10 cellular contexts compared by ENCODE assay signal in the genomic region with DNA sequence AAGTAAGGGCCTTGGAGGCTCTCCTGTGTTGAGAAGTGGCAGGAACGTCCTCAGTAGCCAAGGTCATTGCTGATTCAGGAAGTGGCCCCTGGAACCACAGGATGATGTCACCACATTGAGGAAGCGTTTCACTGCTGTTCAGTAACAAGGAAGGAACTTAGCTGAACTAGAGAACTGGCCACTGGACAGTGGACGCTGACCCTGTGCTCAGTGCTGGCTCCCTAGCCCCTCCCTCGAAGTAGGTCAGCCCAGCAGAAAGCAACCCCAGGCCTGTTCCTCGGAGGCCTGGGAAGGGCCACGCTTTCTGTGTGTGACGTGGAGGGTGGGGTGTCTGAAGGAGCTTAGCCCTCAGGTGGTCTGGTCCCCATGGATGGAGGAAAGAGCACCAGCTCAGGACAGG. TPM values are rescaled to one million over a fixed set of nuclear protein-coding genes. Genes with fewer than 3 reads are reported as not detected.
DNase-seq lines count a peak whose midpoint lies in the region; ATAC-seq and TF ChIP-seq lines count a peak whose summit lies in the region.
"Had no signal": no experiment of that assay in that cellular context is flagged by ENCODE, and none has a peak within 500 bp of the region (broad histone marks: within the 10 kb centered on the region; RNA-seq: fewer than 3 reads in every experiment).

No MANE protein-coding gene starts in this region.

- peak overlapping the region; percentile 40 for H3K27ac Mint-ChIP-seq in activated CD4-positive, alpha-beta memory T cell treated with anti-CD3 and anti-CD28 coated beads, Interleukin-2, amount 10 ng/mL, durations not matched to agents 7 days and 5 days
- H3K27ac Mint-ChIP-seq in activated CD4-positive, alpha-beta memory T cell treated with anti-CD3 and anti-CD28 coated beads for 36 hours: no peak overlapping the region
- H3K27ac Mint-ChIP-seq in activated naive CD8-positive, alpha-beta T cell treated with anti-CD3 and anti-CD28 coated beads, Interleukin-2, amount 50 U/mL, for 24 hours: no peak overlapping the region

- peaks cover 75% of the 10 kb centered on the region for H3K4me1 ChIP-seq in vagina

- CTCF ChIA-PET in activated CD4-positive, alpha-beta memory T cell treated with anti-CD3 and anti-CD28 coated beads, Interleukin-2, amount 10 ng/mL, durations not matched to agents 7 days and 5 days (lab: Charles Lee): no interaction called here
- CTCF ChIA-PET in activated CD4-positive, alpha-beta memory T cell treated with anti-CD3 and anti-CD28 coated beads for 36 hours (lab: Charles Lee): no interaction called here

- no peaks in the 10 kb centered on the region for H3K9me3 ChIP-seq in vagina

- no peak overlapping the region for H3K4me3 ChIP-seq in vagina
- H3K4me3 ChIP-seq: skin epidermis had no signal

- intact Hi-C loops in activated CD4-positive, alpha-beta memory T cell treated with anti-CD3 and anti-CD28 coated beads for 36 hours (cut with micrococcal nuclease): no loop called here
- intact Hi-C loops in vagina (cut with DNase I): no loop called here

- H3K27me3 ChIP-seq in layer of hippocampus (ENCODE audit: control insufficient read depth, insufficient read depth, low read length): no peaks in the 10 kb centered on the region
- H3K27me3 ChIP-seq in vagina: no peaks in the 10 kb centered on the region

- TF ChIP-seq POLR2A in vagina (IDR thresholded peaks at IDR 0.05): no peak

- DNase-seq in activated CD4-positive, alpha-beta memory T cell treated with anti-CD3 and anti-CD28 coated beads, Interleukin-2, amount 10 ng/mL, durations not matched to agents 7 days and 5 days: peak; percentile 32
- DNase-seq in activated CD4-positive, alpha-beta memory T cell treated with anti-CD3 and anti-CD28 coated beads for 36 hours: no peak
- DNase-seq in astrocyte of the hippocampus (ENCODE audit: low read depth, low spot score) (peak; percentile 60), vagina (ENCODE audit: extremely low spot score in 2 of 2) (no peak), DMS114 treated with DMSO at 0.1 percent for 48 hours (lab: John Stamatoyannopoulos, UW; ENCODE audit: unreplicated experiment) (no peak)
- no peak for DNase-seq in activated naive CD8-positive, alpha-beta T cell treated with anti-CD3 and anti-CD28 coated beads, Interleukin-2, amount 50 U/mL, for 24 hours
- DNase-seq: 8988T had no signal

- H3K4me3 Mint-ChIP-seq in activated CD4-positive, alpha-beta memory T cell treated with anti-CD3 and anti-CD28 coated beads, Interleukin-2, amount 10 ng/mL, durations not matched to agents 7 days and 5 days: no peak overlapping the region
- H3K4me3 Mint-ChIP-seq in activated CD4-positive, alpha-beta memory T cell treated with anti-CD3 and anti-CD28 coated beads for 36 hours: no peak overlapping the region
- no peak overlapping the region for H3K4me3 Mint-ChIP-seq in activated naive CD8-positive, alpha-beta T cell treated with anti-CD3 and anti-CD28 coated beads, Interleukin-2, amount 50 U/mL, for 24 hours

- H3K9me3 Mint-ChIP-seq in activated CD4-positive, alpha-beta memory T cell treated with anti-CD3 and anti-CD28 coated beads, Interleukin-2, amount 10 ng/mL, durations not matched to agents 7 days and 5 days: no peaks in the 10 kb centered on the region
- H3K9me3 Mint-ChIP-seq in activated CD4-positive, alpha-beta memory T cell treated with anti-CD3 and anti-CD28 coated beads for 36 hours: no peaks in the 10 kb centered on the region
- H3K9me3 Mint-ChIP-seq in activated naive CD8-positive, alpha-beta T cell treated with anti-CD3 and anti-CD28 coated beads, Interleukin-2, amount 50 U/mL, for 24 hours: no peaks in the 10 kb centered on the region

- TF ChIP-seq CTCF in vagina (IDR thresholded peaks at IDR 0.05): no peak

- H3K27me3 Mint-ChIP-seq in activated CD4-positive, alpha-beta memory T cell treated with anti-CD3 and anti-CD28 coated beads, Interleukin-2, amount 10 ng/mL, durations not matched to agents 7 days and 5 days: peaks cover 9% of the 10 kb centered on the region
- peaks cover 28% of the 10 kb centered on the region for H3K27me3 Mint-ChIP-seq in activated CD4-positive, alpha-beta memory T cell treated with anti-CD3 and anti-CD28 coated beads for 36 hours
- peaks cover 32% of the 10 kb centered on the region for H3K27me3 Mint-ChIP-seq in activated naive CD8-positive, alpha-beta T cell treated with anti-CD3 and anti-CD28 coated beads, Interleukin-2, amount 50 U/mL, for 24 hours

- peaks cover 41% of the 10 kb centered on the region for H3K4me1 Mint-ChIP-seq in activated CD4-positive, alpha-beta memory T cell treated with anti-CD3 and anti-CD28 coated beads, Interleukin-2, amount 10 ng/mL, durations not matched to agents 7 days and 5 days
- H3K4me1 Mint-ChIP-seq in activated CD4-positive, alpha-beta memory T cell treated with anti-CD3 and anti-CD28 coated beads for 36 hours (ENCODE audit: low read depth): peaks cover 28% of the 10 kb centered on the region
- peaks cover 37% of the 10 kb centered on the region for H3K4me1 Mint-ChIP-seq in activated naive CD8-positive, alpha-beta T cell treated with anti-CD3 and anti-CD28 coated beads, Interleukin-2, amount 50 U/mL, for 24 hours

- ATAC-seq in HG03442 (IDR thresholded peaks at IDR 0.05; ENCODE audit: unreplicated experiment): no peak
- no peak for ATAC-seq in activated naive CD8-positive, alpha-beta T cell treated with anti-CD3 and anti-CD28 coated beads, Interleukin-2, amount 50 U/mL, for 24 hours

- peak overlapping the region; percentile 95 for H3K27ac ChIP-seq in layer of hippocampus (ENCODE audit: low read depth, low read length)
- peak overlapping the region; percentile 6 for H3K27ac ChIP-seq in vagina

- H3K36me3 ChIP-seq in vagina: peaks cover 0 to 9% of the 10 kb centered on the region in 2 donors

- H3K36me3 Mint-ChIP-seq in activated CD4-positive, alpha-beta memory T cell treated with anti-CD3 and anti-CD28 coated beads, Interleukin-2, amount 10 ng/mL, durations not matched to agents 7 days and 5 days (ENCODE audit: low read depth): no peaks in the 10 kb centered on the region
- H3K36me3 Mint-ChIP-seq in activated CD4-positive, alpha-beta memory T cell treated with anti-CD3 and anti-CD28 coated beads for 36 hours: no peaks in the 10 kb centered on the region
- H3K36me3 Mint-ChIP-seq in activated naive CD8-positive, alpha-beta T cell treated with anti-CD3 and anti-CD28 coated beads, Interleukin-2, amount 50 U/mL, for 24 hours (ENCODE audit: low read depth): no peaks in the 10 kb centered on the region

- POLR2A ChIA-PET in activated CD4-positive, alpha-beta memory T cell treated with anti-CD3 and anti-CD28 coated beads, Interleukin-2, amount 10 ng/mL, durations not matched to agents 7 days and 5 days (lab: Charles Lee): no interaction called here
- POLR2A ChIA-PET in activated CD4-positive, alpha-beta memory T cell treated with anti-CD3 and anti-CD28 coated beads for 36 hours (lab: Charles Lee): no interaction called here

RNA-seq across cellular contexts. Expression of a gene that starts 58.3 kb away (rescaled TPM):
- 1 to 10 TPM; 2.7 to 3.1 TPM for total RNA-seq in activated CD4-positive, alpha-beta memory T cell treated with anti-CD3 and anti-CD28 coated beads, Interleukin-2, amount 10 ng/mL, durations not matched to agents 7 days and 5 days
- 1 to 10 TPM; 7.2 to 7.6 TPM for total RNA-seq in activated CD4-positive, alpha-beta memory T cell treated with anti-CD3 and anti-CD28 coated beads for 36 hours
- total RNA-seq in vagina: 50.6 TPM

Comparison
In these comparisons a context has a peak if more than half of its experiments do, and no peak if none do; other contexts are left out.
1. DNase-seq: peak in activated CD4-positive, alpha-beta memory T cell treated with anti-CD3 and anti-CD28 coated beads, Interleukin-2, amount 10 ng/mL, durations not matched to agents 7 days and 5 days (single experiment) and astrocyte of the hippocampus (single experiment); none in activated CD4-positive, alpha-beta memory T cell treated with anti-CD3 and anti-CD28 coated beads for 36 hours (single experiment), vagina (0 of 2), activated naive CD8-positive, alpha-beta T cell treated with anti-CD3 and anti-CD28 coated beads, Interleukin-2, amount 50 U/mL, for 24 hours (single experiment) and DMS114 treated with DMSO at 0.1 percent for 48 hours (single experiment).